In genomic region chr4:154615211-154615610, GRCh38 we compare ENCODE assay signal across 1 cellular context.
TF ChIP-seq lines count a peak whose summit lies in the region.

No MANE protein-coding gene starts in this region.

TF ChIP-seq in GM12878, 131 proteins besides CTCF, POLR2A, EP300 and RAD21 (continued from another document):
- TF ChIP-seq CBFB (IDR thresholded peaks at IDR 0.05; ENCODE audit: low read depth) (no peak), IKZF1 (conservative IDR thresholded peaks at IDR 0.05) (no peak), BHLHE40 (IDR thresholded peaks at IDR 0.05; ENCODE audit: borderline replicate concordance in 1 of 2, low read depth in 2 of 2, low read length in 1 of 2) (no peak), BRCA1 (IDR thresholded peaks at IDR 0.05; ENCODE audit: low read depth, low read length) (no peak)
